In genomic region chr2:17935242-17935885, GRCh38 we compare ENCODE assay signal across 1 cellular context.
TF ChIP-seq lines count a peak whose summit lies in the region.

No MANE protein-coding gene starts in this region.

TF ChIP-seq in WTC11, 78 proteins besides CTCF, POLR2A, EP300 and RAD21:
- TF ChIP-seq RELA (CRISPR knock-in tag; IDR thresholded peaks at IDR 0.05; ENCODE audit: borderline replicate concordance) (no peak), ZBTB43 (CRISPR knock-in tag; IDR thresholded peaks at IDR 0.05) (no peak), MXD4 (CRISPR knock-in tag; IDR thresholded peaks at IDR 0.05; ENCODE audit: borderline replicate concordance) (no peak), NR3C1 (CRISPR knock-in tag; conservative IDR thresholded peaks at IDR 0.05; ENCODE audit: low read depth) (no peak), SP1 (CRISPR knock-in tag; conservative IDR thresholded peaks at IDR 0.05) (no peak), ESRRA (CRISPR knock-in tag; IDR thresholded peaks at IDR 0.05; ENCODE audit: borderline replicate concordance) (no peak), TEAD4 (CRISPR knock-in tag; IDR thresholded peaks at IDR 0.05) (no peak), ZNF263 (CRISPR knock-in tag; IDR thresholded peaks at IDR 0.05; ENCODE audit: low read depth) (no peak), ZNF416 (CRISPR knock-in tag; IDR thresholded peaks at IDR 0.05) (no peak), NFATC4 (CRISPR knock-in tag; IDR thresholded peaks at IDR 0.05) (no peak)
- TF ChIP-seq, protein P1, sequence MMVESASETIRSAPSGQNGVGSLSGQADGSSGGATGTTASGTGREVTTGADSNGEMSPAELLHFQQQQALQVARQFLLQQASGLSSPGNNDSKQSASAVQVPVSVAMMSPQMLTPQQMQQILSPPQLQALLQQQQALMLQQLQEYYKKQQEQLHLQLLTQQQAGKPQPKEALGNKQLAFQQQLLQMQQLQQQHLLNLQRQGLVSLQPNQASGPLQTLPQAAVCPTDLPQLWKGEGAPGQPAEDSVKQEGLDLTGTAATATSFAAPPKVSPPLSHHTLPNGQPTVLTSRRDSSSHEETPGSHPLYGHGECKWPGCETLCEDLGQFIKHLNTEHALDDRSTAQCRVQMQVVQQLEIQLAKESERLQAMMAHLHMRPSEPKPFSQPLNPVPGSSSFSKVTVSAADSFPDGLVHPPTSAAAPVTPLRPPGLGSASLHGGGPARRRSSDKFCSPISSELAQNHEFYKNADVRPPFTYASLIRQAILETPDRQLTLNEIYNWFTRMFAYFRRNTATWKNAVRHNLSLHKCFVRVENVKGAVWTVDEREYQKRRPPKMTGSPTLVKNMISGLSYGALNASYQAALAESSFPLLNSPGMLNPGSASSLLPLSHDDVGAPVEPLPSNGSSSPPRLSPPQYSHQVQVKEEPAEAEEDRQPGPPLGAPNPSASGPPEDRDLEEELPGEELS (CRISPR knock-in tag; IDR thresholded peaks at IDR 0.05), result no peak
- TF ChIP-seq, protein P2, sequence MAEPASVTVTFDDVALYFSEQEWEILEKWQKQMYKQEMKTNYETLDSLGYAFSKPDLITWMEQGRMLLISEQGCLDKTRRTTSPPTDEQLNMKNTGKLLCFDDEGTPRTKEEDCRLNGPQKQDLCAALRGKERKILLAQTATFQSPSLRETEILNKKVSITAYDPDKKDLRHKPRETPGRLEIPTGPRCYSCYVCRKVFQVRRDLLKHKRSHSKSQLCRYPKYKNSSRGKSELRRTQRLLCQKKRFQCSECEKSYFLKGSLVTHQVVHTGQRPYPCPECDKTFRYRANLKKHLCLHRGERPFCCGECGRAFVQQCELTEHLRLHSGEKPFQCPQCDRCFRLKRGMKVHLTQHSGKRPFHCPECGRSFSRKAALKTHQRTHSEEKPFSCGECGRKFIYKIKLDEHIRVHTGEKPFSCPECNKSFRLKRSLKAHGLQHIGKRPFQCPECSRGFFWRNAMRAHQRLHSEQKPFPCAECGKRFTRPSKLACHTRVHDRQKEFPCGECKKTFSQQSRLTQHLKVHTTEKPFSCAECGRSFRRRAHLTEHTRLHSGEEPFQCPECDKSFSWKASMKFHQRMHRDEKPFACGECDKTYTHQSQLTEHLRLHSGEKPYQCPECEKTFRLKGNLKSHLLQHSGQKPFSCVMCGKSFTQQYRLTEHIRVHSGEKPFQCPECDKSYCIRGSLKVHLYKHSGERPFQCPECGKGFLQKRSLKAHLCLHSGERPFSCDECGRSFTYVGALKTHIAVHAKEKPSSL (CRISPR knock-in tag; conservative IDR thresholded peaks at IDR 0.05), result no peak
